In genomic region chr10:129755075-129756020, GRCh38 we compare ENCODE assay signal across 24 cellular contexts.
DNase-seq lines count a peak whose midpoint lies in the region; ATAC-seq and TF ChIP-seq lines count a peak whose summit lies in the region.
"Had no signal": no experiment of that assay in that cellular context is flagged by ENCODE, and none has a peak within 500 bp of the region (broad histone marks: within the 10 kb centered on the region; RNA-seq: fewer than 3 reads in every experiment).

No MANE protein-coding gene starts in this region.

- H3K27me3 ChIP-seq in prostate gland (replicated peaks; ENCODE audit: insufficient read depth): no peaks in the 10 kb centered on the region
- H3K27me3 ChIP-seq: BE2C, neutrophil, upper lobe of left lung had no signal

- no peaks in the 10 kb centered on the region for H3K4me1 ChIP-seq in prostate gland (replicated peaks)
- H3K4me1 ChIP-seq: BE2C had no signal

- H3K27ac ChIP-seq in KOPT-K1 (ENCODE audit: low read depth, low read length, poor library complexity, severe bottlenecking) (peak overlapping the region; percentile 16), prostate gland (no peak overlapping the region)
- H3K27ac ChIP-seq: neutrophil, upper lobe of left lung had no signal

- 91% methylated on average over 12 of the region's 12 CpGs for WGBS in prostate gland

- H3K36me3 Mint-ChIP-seq in activated CD8-positive, alpha-beta T cell treated with anti-CD3 and anti-CD28 coated beads, Interleukin-2, amount 10 ng/mL, durations not matched to agents 7 days and 5 days (ENCODE audit: low read depth): peaks cover 5% of the 10 kb centered on the region
- H3K36me3 Mint-ChIP-seq in activated CD8-positive, alpha-beta T cell treated with anti-CD3 and anti-CD28 coated beads for 36 hours (ENCODE audit: low read depth): peaks cover 35% of the 10 kb centered on the region

- no peak for TF ChIP-seq CTCF in activated CD8-positive, alpha-beta T cell treated with anti-CD3 and anti-CD28 coated beads for 36 hours (IDR thresholded peaks at IDR 0.05)
- TF ChIP-seq CTCF in prostate gland (IDR thresholded peaks at IDR 0.05): no peak

- H3K27ac Mint-ChIP-seq in activated CD8-positive, alpha-beta T cell treated with anti-CD3 and anti-CD28 coated beads, Interleukin-2, amount 10 ng/mL, durations not matched to agents 7 days and 5 days: no peak overlapping the region
- H3K27ac Mint-ChIP-seq in activated CD8-positive, alpha-beta T cell treated with anti-CD3 and anti-CD28 coated beads for 36 hours: no peak overlapping the region
- H3K27ac Mint-ChIP-seq: activated T-helper 17 cell treated with anti-CD3 and anti-CD28 coated beads, Interleukin-2, amount 50 U/mL, for 72 hours; brain; stimulated activated naive CD8-positive, alpha-beta T cell treated with anti-CD3 and anti-CD28 coated beads, Interleukin-15, amount 100 ng/mL, for 72 hours had no signal

- peaks cover 35% of the 10 kb centered on the region for H3K9me3 Mint-ChIP-seq in activated CD8-positive, alpha-beta T cell treated with anti-CD3 and anti-CD28 coated beads, Interleukin-2, amount 10 ng/mL, durations not matched to agents 7 days and 5 days (ENCODE audit: insufficient read depth)
- peaks cover 19% of the 10 kb centered on the region for H3K9me3 Mint-ChIP-seq in activated CD8-positive, alpha-beta T cell treated with anti-CD3 and anti-CD28 coated beads for 36 hours

- CTCF ChIA-PET in activated CD8-positive, alpha-beta T cell treated with anti-CD3 and anti-CD28 coated beads, Interleukin-2, amount 10 ng/mL, durations not matched to agents 7 days and 5 days (lab: Charles Lee): no interaction called here
- CTCF ChIA-PET in activated CD8-positive, alpha-beta T cell treated with anti-CD3 and anti-CD28 coated beads for 36 hours (lab: Charles Lee): no interaction called here

- no peak overlapping the region for H3K4me3 ChIP-seq in prostate gland
- H3K4me3 ChIP-seq: K562, upper lobe of left lung had no signal

- no peak for TF ChIP-seq POLR2A in prostate gland (IDR thresholded peaks at IDR 0.05)

- no peak for ATAC-seq in activated CD8-positive, alpha-beta T cell treated with anti-CD3 and anti-CD28 coated beads, Interleukin-2, amount 10 ng/mL, durations not matched to agents 7 days and 5 days
- ATAC-seq in activated CD8-positive, alpha-beta T cell treated with anti-CD3 and anti-CD28 coated beads for 36 hours: no peak
- ATAC-seq in left lobe of liver: peak; percentile 85
- no peak for ATAC-seq in GM18517 (IDR thresholded peaks at IDR 0.05; ENCODE audit: unreplicated experiment)
- ATAC-seq: activated T-helper 17 cell treated with anti-CD3 and anti-CD28 coated beads, Interleukin-2, amount 50 U/mL, for 72 hours; K562; stimulated activated naive CD8-positive, alpha-beta T cell treated with anti-CD3 and anti-CD28 coated beads, Interleukin-15, amount 100 ng/mL, for 72 hours had no signal

- POLR2A ChIA-PET in activated CD8-positive, alpha-beta T cell treated with anti-CD3 and anti-CD28 coated beads, Interleukin-2, amount 10 ng/mL, durations not matched to agents 7 days and 5 days (lab: Charles Lee): interaction anchor here (0.6 kb wide), 1 partner anchor 708 kb away, joined by 3 read pairs; no protein-coding TSS in a partner anchor
- POLR2A ChIA-PET in activated CD8-positive, alpha-beta T cell treated with anti-CD3 and anti-CD28 coated beads for 36 hours (lab: Charles Lee): no interaction called here

- H3K4me3 Mint-ChIP-seq in activated CD8-positive, alpha-beta T cell treated with anti-CD3 and anti-CD28 coated beads, Interleukin-2, amount 10 ng/mL, durations not matched to agents 7 days and 5 days: no peak overlapping the region
- H3K4me3 Mint-ChIP-seq in activated CD8-positive, alpha-beta T cell treated with anti-CD3 and anti-CD28 coated beads for 36 hours: no peak overlapping the region
- H3K4me3 Mint-ChIP-seq: activated T-helper 17 cell treated with anti-CD3 and anti-CD28 coated beads, Interleukin-2, amount 50 U/mL, for 72 hours; brain; stimulated activated naive CD8-positive, alpha-beta T cell treated with anti-CD3 and anti-CD28 coated beads, Interleukin-15, amount 100 ng/mL, for 72 hours had no signal

- intact Hi-C loops in activated CD8-positive, alpha-beta T cell treated with anti-CD3 and anti-CD28 coated beads for 36 hours (cut with micrococcal nuclease): no loop called here
- intact Hi-C loops in prostate gland (cut with DNase I): no loop called here

- DNase-seq in activated CD8-positive, alpha-beta T cell treated with anti-CD3 and anti-CD28 coated beads, Interleukin-2, amount 10 ng/mL, durations not matched to agents 7 days and 5 days: peak; percentile 14
- DNase-seq in activated CD8-positive, alpha-beta T cell treated with anti-CD3 and anti-CD28 coated beads for 36 hours: no peak
- DNase-seq in left lobe of liver (ENCODE audit: low spot score) (peak; percentile 82), prostate gland (ENCODE audit: low spot score) (peak; percentile 3), dermis blood vessel endothelial cell (no peak), NCI-H2171 treated with DMSO at 0.1 percent for 48 hours (lab: John Stamatoyannopoulos, UW) (no peak)
- DNase-seq: activated CD4-positive, CD25-positive, alpha-beta regulatory T cell; BE2C; DMS53; GF-D8; HCEC 1CT; NCI-H146; NCI-H2171; NCI-H526 treated with DMSO at 0.1 percent for 48 hours; RPMI8226; stimulated activated CD4-positive, alpha-beta T cell treated with anti-CD3 and anti-CD28 coated beads, Interleukin-4, amount 100 ng/mL, for 4 hours had no signal

- H3K36me3 ChIP-seq in KOPT-K1 (ENCODE audit: insufficient read depth, low read length) (peaks cover 7% of the 10 kb centered on the region; the same call in 1 of the 2 replicates), prostate gland (no peaks in the 10 kb centered on the region)
- H3K36me3 ChIP-seq: BE2C, neutrophil had no signal

- peaks cover 8% of the 10 kb centered on the region for H3K4me1 Mint-ChIP-seq in activated CD8-positive, alpha-beta T cell treated with anti-CD3 and anti-CD28 coated beads, Interleukin-2, amount 10 ng/mL, durations not matched to agents 7 days and 5 days (ENCODE audit: low read depth)
- peaks cover 11% of the 10 kb centered on the region for H3K4me1 Mint-ChIP-seq in activated CD8-positive, alpha-beta T cell treated with anti-CD3 and anti-CD28 coated beads for 36 hours (ENCODE audit: low read depth)

- H3K9me3 ChIP-seq in KOPT-K1 (ENCODE audit: insufficient read depth, low read length, poor library complexity, severe bottlenecking): peaks cover 30% of the 10 kb centered on the region
- no peaks in the 10 kb centered on the region for H3K9me3 ChIP-seq in prostate gland
- H3K9me3 ChIP-seq: BE2C, neutrophil had no signal

- H3K27me3 Mint-ChIP-seq in activated CD8-positive, alpha-beta T cell treated with anti-CD3 and anti-CD28 coated beads, Interleukin-2, amount 10 ng/mL, durations not matched to agents 7 days and 5 days (ENCODE audit: low read depth): no peaks in the 10 kb centered on the region
- no peaks in the 10 kb centered on the region for H3K27me3 Mint-ChIP-seq in activated CD8-positive, alpha-beta T cell treated with anti-CD3 and anti-CD28 coated beads for 36 hours
- H3K27me3 Mint-ChIP-seq: activated T-helper 17 cell treated with anti-CD3 and anti-CD28 coated beads, Interleukin-2, amount 50 U/mL, for 72 hours; stimulated activated naive CD8-positive, alpha-beta T cell treated with anti-CD3 and anti-CD28 coated beads, Interleukin-15, amount 100 ng/mL, for 72 hours had no signal

Comparison
In these comparisons a context has a peak if more than half of its experiments do, and no peak if none do; other contexts are left out.
1. DNase-seq: peak in activated CD8-positive, alpha-beta T cell treated with anti-CD3 and anti-CD28 coated beads, Interleukin-2, amount 10 ng/mL, durations not matched to agents 7 days and 5 days (single experiment), left lobe of liver (single experiment) and prostate gland (single experiment); none in activated CD8-positive, alpha-beta T cell treated with anti-CD3 and anti-CD28 coated beads for 36 hours (single experiment), dermis blood vessel endothelial cell (single experiment) and NCI-H2171 treated with DMSO at 0.1 percent for 48 hours (single experiment).